In genomic region chr11:44095506-44096359, GRCh38 we compare ENCODE assay signal across 8 cellular contexts. TPM values are rescaled to one million over a fixed set of nuclear protein-coding genes. Genes with fewer than 3 reads are reported as not detected.
DNase-seq lines count a peak whose midpoint lies in the region; FAIRE-seq and TF ChIP-seq lines count a peak whose summit lies in the region.

Gene EXT2 (plus strand): TSS chr11:44095678. CDS start chr11:44107713, 12,035 bp downstream.

- peak within 1 kb of the TSS; percentile 88 for H3K4me2 ChIP-seq in Loucy (ENCODE audit: low read depth, low read length, poor library complexity, severe bottlenecking)

- H3F3A ChIP-seq in Loucy (ENCODE audit: low read depth) = no peaks in the 10 kb centered on the region

- H3K27me3 ChIP-seq in H7 (ENCODE audit: control insufficient read depth, insufficient read depth, low read length) (no peaks in the 10 kb centered on the region), Loucy (ENCODE audit: insufficient read depth, low read length, poor library complexity, severe bottlenecking) (no peaks in the 10 kb centered on the region), neuron (ENCODE audit: insufficient read depth, low read length) (peaks cover 11% of the 10 kb centered on the region)

- peak; percentile 65 for FAIRE-seq in G401.6 (lab: Jason Lieb, UNC)

- H3K9me2 ChIP-seq in Loucy (replicated peaks; ENCODE audit: low read depth, low read length) = no peaks in the 10 kb centered on the region

- H2AFZ ChIP-seq in Loucy (ENCODE audit: low read length) = peak within 1 kb of the TSS; percentile 51; the same call in 1 of the 2 replicates
- peak within 1 kb of the TSS; percentile 82 for H2AFZ ChIP-seq in neuron (ENCODE audit: low read depth, low read length)

- H3K79me2 ChIP-seq in Loucy (ENCODE audit: insufficient read depth, low read length) = peaks cover 25% of the 10 kb centered on the region

- peak within 1 kb of the TSS; percentile 79 for H3K4me3 ChIP-seq in H7 (ENCODE audit: insufficient read depth, low read depth, low read length)
- H3K4me3 ChIP-seq in Loucy (ENCODE audit: low read length, poor library complexity, severe bottlenecking) = peak within 1 kb of the TSS; percentile 84
- H3K4me3 ChIP-seq in foreskin fibroblast (ENCODE audit: low read depth in 1 of 2, low read length in 2 of 2) = peak within 1 kb of the TSS; percentile 78 to 81
- peak within 1 kb of the TSS; percentile 55 for H3K4me3 ChIP-seq in neuron (ENCODE audit: low read length)

- peak within 1 kb of the TSS; percentile 84 for H3K9ac ChIP-seq in Loucy (ENCODE audit: low read depth, low read length, poor library complexity, severe bottlenecking)

- peaks cover 11% of the 10 kb centered on the region for H4K20me1 ChIP-seq in Loucy (ENCODE audit: insufficient read depth, low read length, poor library complexity, severe bottlenecking)

- no peaks in the 10 kb centered on the region for H3K9me3 ChIP-seq in Loucy (ENCODE audit: insufficient read depth, low read depth, low read length)
- H3K9me3 ChIP-seq in neuron (ENCODE audit: low read length) = no peaks in the 10 kb centered on the region

- H3K36me3 ChIP-seq in H7 (replicated peaks; ENCODE audit: control insufficient read depth, insufficient read depth, low read length) (no peaks in the 10 kb centered on the region), Loucy (ENCODE audit: insufficient read depth, low read length) (no peaks in the 10 kb centered on the region), neuron (ENCODE audit: insufficient read depth, low read length) (peaks cover 7% of the 10 kb centered on the region)

- DNase-seq in H7 = peak; percentile 97
- peak; percentile 77 to 81 for DNase-seq in SHP77 (lab: John Stamatoyannopoulos, UW)
- DNase-seq in activated gamma-delta T cell (lab: John Stamatoyannopoulos, UW) = peak; percentile 78
- DNase-seq in foreskin fibroblast = peak; percentile 80 to 95
- peak; percentile 65 for DNase-seq in stromal cell of bone marrow (ENCODE audit: low read depth)

- H3K4me1 ChIP-seq in Loucy (ENCODE audit: insufficient read depth, low read length, poor library complexity, severe bottlenecking) (peaks cover 18% of the 10 kb centered on the region), neuron (ENCODE audit: insufficient read depth, low read length) (peaks cover 11% of the 10 kb centered on the region)

- peak; percentile 81 for TF ChIP-seq CTCF in Loucy (conservative IDR thresholded peaks at IDR 0.05; ENCODE audit: low read length)
- TF ChIP-seq CTCF in foreskin fibroblast (IDR thresholded peaks at IDR 0.05; ENCODE audit: low read depth, low read length) = peak; percentile 91

RNA-seq across cellular contexts. Expression of gene EXT2, which starts in this region (rescaled TPM):
- total RNA-seq in H7 (2014; rRNA removed; shearing (Covaris generic)) = 52.0 and 52.4 TPM in 2 replicates

Comparison
In these comparisons a context has a peak if more than half of its experiments do, and no peak if none do; other contexts are left out.
1. Peak in every context shown above with its lines: DNase-seq and H3K4me3 ChIP-seq.